Comparison of ENCODE assay signal across 8 cellular contexts in genomic region chr15:36026627-36027026, GRCh38.
"Had no signal": no experiment of that assay in that cellular context is flagged by ENCODE, and none has a peak within 500 bp of the region (broad histone marks: within the 10 kb centered on the region; RNA-seq: fewer than 3 reads in every experiment).

No MANE protein-coding gene starts in this region.

- H3K4me3 ChIP-seq: HAP-1 had no signal

- FAIRE-seq: HTR-8/SVneo had no signal

- H3K27ac ChIP-seq: KMS-11 had no signal

- H3K4me2 ChIP-seq: KMS-11 had no signal

- H3K9me3 ChIP-seq: HAP-1 had no signal

- DNase-seq: GOT3, H7, Karpas-422, KBM-7 had no signal

- ATAC-seq: HCT116 had no signal

- H3K36me3 ChIP-seq: HAP-1 had no signal

- H3K9ac ChIP-seq: KMS-11 had no signal
